33 cellular contexts compared by ENCODE assay signal in genomic region chr11:44128729-44129128, GRCh38.
"Had no signal": no experiment of that assay in that cellular context is flagged by ENCODE, and none has a peak within 500 bp of the region (broad histone marks: within the 10 kb centered on the region; RNA-seq: fewer than 3 reads in every experiment).

No MANE protein-coding gene starts in this region.

- ATAC-seq: activated CD8-positive, alpha-beta T cell treated with anti-CD3 and anti-CD28 coated beads for 36 hours; activated naive CD8-positive, alpha-beta T cell treated with anti-CD3 and anti-CD28 coated beads, Interleukin-2, amount 50 U/mL, for 24 hours; activated T-cell treated with anti-CD3 and anti-CD28 coated beads, Interleukin-2, amount 50 U/mL, for 4 hours; activated T-cell treated with anti-CD3 and anti-CD28 coated beads, Interleukin-2, amount 50 U/mL, for 72 hours had no signal

- H3K27me3 Mint-ChIP-seq: activated B cell treated with CpG ODN at 0.5 μM for 24 hours; activated CD4-positive, alpha-beta memory T cell treated with anti-CD3 and anti-CD28 coated beads for 36 hours; activated CD4-positive, alpha-beta T cell treated with anti-CD3 and anti-CD28 coated beads, Interleukin-2, amount 10 ng/mL, durations not matched to agents 24 days and 14 days; activated CD8-positive, alpha-beta T cell treated with anti-CD3 and anti-CD28 coated beads for 36 hours; activated naive CD4-positive, alpha-beta T cell treated with anti-CD3 and anti-CD28 coated beads, Interleukin-2, amount 10 ng/mL, durations not matched to agents 7 days and 5 days; activated naive CD4-positive, alpha-beta T cell treated with anti-CD3 and anti-CD28 coated beads, Interleukin-2, amount 50 U/mL, for 24 hours; activated naive CD8-positive, alpha-beta T cell; activated naive CD8-positive, alpha-beta T cell treated with anti-CD3 and anti-CD28 coated beads, Interleukin-2, amount 50 U/mL, for 24 hours; brain; central memory CD8-positive, alpha-beta T cell had no signal

- H3K27ac Mint-ChIP-seq: activated B cell treated with CpG ODN at 0.5 μM for 24 hours; activated CD4-positive, alpha-beta memory T cell treated with anti-CD3 and anti-CD28 coated beads for 36 hours; activated CD4-positive, alpha-beta T cell treated with anti-CD3 and anti-CD28 coated beads, Interleukin-2, amount 10 ng/mL, durations not matched to agents 24 days and 14 days; activated CD8-positive, alpha-beta T cell treated with anti-CD3 and anti-CD28 coated beads for 36 hours; activated naive CD4-positive, alpha-beta T cell treated with anti-CD3 and anti-CD28 coated beads, Interleukin-2, amount 10 ng/mL, durations not matched to agents 7 days and 5 days; activated naive CD8-positive, alpha-beta T cell; activated naive CD8-positive, alpha-beta T cell treated with anti-CD3 and anti-CD28 coated beads, Interleukin-2, amount 50 U/mL, for 24 hours; activated T-cell treated with anti-CD3 and anti-CD28 coated beads, Interleukin-2, amount 50 U/mL, for 72 hours; activated T-helper 1 cell treated with anti-CD3 and anti-CD28 coated beads, Interleukin-12 subunit alpha, Interleukin-12 subunit beta, Interleukin-2, Interleukin-4 antibody, amounts not matched to agents 30 ng/mL and 10 ng/mL and 1 ng/mL, durations not matched to agents 14 hours and 24 hours and 36 hours; activated T-helper 2 cell treated with anti-CD3 and anti-CD28 coated beads, Interferon-gamma antibody, Interleukin-2, Interleukin-4, amounts not matched to agents 10 μg/mL and 5 μg/mL and 100 μg/mL, durations not matched to agents 14 hours and 24 hours and 36 hours; brain; T-helper 1 cell treated with Interleukin-12 subunit alpha and Interleukin-12 subunit beta and Interleukin-4 antibody, amounts not matched to agents 30 μg/mL and 1 μg/mL, for 36 hours had no signal

- H3K4me1 Mint-ChIP-seq: activated B cell treated with CpG ODN at 0.5 μM for 24 hours; activated CD4-positive, alpha-beta T cell treated with anti-CD3 and anti-CD28 coated beads, Interleukin-2, amount 10 ng/mL, durations not matched to agents 24 days and 14 days; activated naive CD4-positive, alpha-beta T cell treated with anti-CD3 and anti-CD28 coated beads, Interleukin-2, amount 10 ng/mL, durations not matched to agents 7 days and 5 days; activated naive CD4-positive, alpha-beta T cell treated with anti-CD3 and anti-CD28 coated beads, Interleukin-2, amount 50 U/mL, for 24 hours; activated naive CD8-positive, alpha-beta T cell treated with anti-CD3 and anti-CD28 coated beads, Interleukin-2, amount 50 U/mL, for 24 hours; brain; central memory CD8-positive, alpha-beta T cell had no signal

- DNase-seq: activated B cell treated with CpG ODN at 0.5 μM for 24 hours; activated CD4-positive, alpha-beta memory T cell treated with anti-CD3 and anti-CD28 coated beads for 36 hours; activated CD4-positive, alpha-beta T cell treated with anti-CD3 and anti-CD28 coated beads for 4 hours; activated CD4-positive, alpha-beta T cell treated with anti-CD3 and anti-CD28 coated beads, Interleukin-2, amount 10 ng/mL, durations not matched to agents 24 days and 14 days; activated CD4-positive, alpha-beta T cell treated with anti-CD3 and anti-CD28 coated beads, Interleukin-2, amount 50 U/mL, for 1 hour; activated CD4-positive, alpha-beta T cell treated with anti-CD3 and anti-CD28 coated beads, Interleukin-2, amount 50 U/mL, for 4 hours; activated CD4-positive, CD25-positive, alpha-beta regulatory T cell treated with anti-CD3 and anti-CD28 coated beads, Interleukin-2, amount 50 U/mL, for 72 hours; activated CD8-positive, alpha-beta memory T cell treated with anti-CD3 and anti-CD28 coated beads, Interleukin-2, amount 50 U/mL, for 4 hours; activated CD8-positive, alpha-beta T cell treated with anti-CD3 and anti-CD28 coated beads for 36 hours; activated effector memory CD4-positive, alpha-beta T cell treated with Interleukin-2 at 50 U/mL for 16 hours; activated gamma-delta T cell; activated naive CD4-positive, alpha-beta T cell treated with anti-CD3 and anti-CD28 coated beads, Interleukin-2, amount 10 ng/mL, durations not matched to agents 7 days and 5 days; activated naive CD4-positive, alpha-beta T cell treated with Interleukin-2 at 50 U/mL for 16 hours; activated naive CD8-positive, alpha-beta T cell treated with anti-CD3 and anti-CD28 coated beads, Interleukin-2, amount 50 U/mL, for 24 hours; activated T-cell treated with anti-CD3 and anti-CD28 coated beads for 4 hours; activated T-cell treated with anti-CD3 and anti-CD28 coated beads, Interleukin-2, amount 50 U/mL, for 1 hour; activated T-cell treated with anti-CD3 and anti-CD28 coated beads, Interleukin-2, amount 50 U/mL, for 4 hours; activated T-cell treated with anti-CD3 and anti-CD28 coated beads, Interleukin-2, amount 50 U/mL, for 72 hours; amygdala; anterior cingulate cortex; caudate nucleus; cerebellar nuclear complex; SW 1271; T-helper 1 cell; T1000 had no signal

- H3K9me3 Mint-ChIP-seq: activated B cell treated with CpG ODN at 0.5 μM for 24 hours; activated CD4-positive, alpha-beta memory T cell treated with anti-CD3 and anti-CD28 coated beads for 36 hours; activated CD4-positive, alpha-beta T cell treated with anti-CD3 and anti-CD28 coated beads, Interleukin-2, amount 10 ng/mL, durations not matched to agents 24 days and 14 days; activated CD8-positive, alpha-beta T cell treated with anti-CD3 and anti-CD28 coated beads for 36 hours; activated naive CD4-positive, alpha-beta T cell treated with anti-CD3 and anti-CD28 coated beads, Interleukin-2, amount 10 ng/mL, durations not matched to agents 7 days and 5 days; activated naive CD4-positive, alpha-beta T cell treated with anti-CD3 and anti-CD28 coated beads, Interleukin-2, amount 50 U/mL, for 24 hours; activated naive CD8-positive, alpha-beta T cell treated with anti-CD3 and anti-CD28 coated beads, Interleukin-2, amount 50 U/mL, for 24 hours; activated T-cell treated with anti-CD3 and anti-CD28 coated beads, Interleukin-2, amount 50 U/mL, for 4 hours; activated T-cell treated with anti-CD3 and anti-CD28 coated beads, Interleukin-2, amount 50 U/mL, for 72 hours; activated T-helper 1 cell treated with anti-CD3 and anti-CD28 coated beads, Interleukin-12 subunit alpha, Interleukin-12 subunit beta, Interleukin-2, Interleukin-4 antibody, amounts not matched to agents 30 ng/mL and 10 ng/mL and 1 ng/mL, durations not matched to agents 14 hours and 24 hours and 36 hours; activated T-helper 2 cell treated with anti-CD3 and anti-CD28 coated beads, Interferon-gamma antibody, Interleukin-2, Interleukin-4, amounts not matched to agents 10 μg/mL and 5 μg/mL and 100 μg/mL, durations not matched to agents 14 hours and 24 hours and 36 hours; brain; central memory CD8-positive, alpha-beta T cell; T-helper 1 cell treated with Interleukin-12 subunit alpha and Interleukin-12 subunit beta and Interleukin-4 antibody, amounts not matched to agents 30 μg/mL and 1 μg/mL, for 36 hours had no signal

- H3K4me3 Mint-ChIP-seq: activated B cell treated with CpG ODN at 0.5 μM for 24 hours; activated CD4-positive, alpha-beta memory T cell treated with anti-CD3 and anti-CD28 coated beads for 36 hours; activated CD4-positive, alpha-beta T cell treated with anti-CD3 and anti-CD28 coated beads, Interleukin-2, amount 10 ng/mL, durations not matched to agents 24 days and 14 days; activated CD8-positive, alpha-beta T cell treated with anti-CD3 and anti-CD28 coated beads for 36 hours; activated naive CD4-positive, alpha-beta T cell treated with anti-CD3 and anti-CD28 coated beads, Interleukin-2, amount 10 ng/mL, durations not matched to agents 7 days and 5 days; activated naive CD4-positive, alpha-beta T cell treated with anti-CD3 and anti-CD28 coated beads, Interleukin-2, amount 50 U/mL, for 24 hours; activated naive CD8-positive, alpha-beta T cell; activated naive CD8-positive, alpha-beta T cell treated with anti-CD3 and anti-CD28 coated beads, Interleukin-2, amount 50 U/mL, for 24 hours; activated T-cell treated with anti-CD3 and anti-CD28 coated beads, Interleukin-2, amount 50 U/mL, for 4 hours; activated T-cell treated with anti-CD3 and anti-CD28 coated beads, Interleukin-2, amount 50 U/mL, for 72 hours; activated T-helper 1 cell treated with anti-CD3 and anti-CD28 coated beads, Interleukin-12 subunit alpha, Interleukin-12 subunit beta, Interleukin-2, Interleukin-4 antibody, amounts not matched to agents 30 ng/mL and 10 ng/mL and 1 ng/mL, durations not matched to agents 14 hours and 24 hours and 36 hours; brain; central memory CD8-positive, alpha-beta T cell; T-helper 1 cell treated with Interleukin-12 subunit alpha and Interleukin-12 subunit beta and Interleukin-4 antibody, amounts not matched to agents 30 μg/mL and 1 μg/mL, for 36 hours had no signal

- H3K9me3 ChIP-seq: ascending aorta had no signal
